In the genomic region with DNA sequence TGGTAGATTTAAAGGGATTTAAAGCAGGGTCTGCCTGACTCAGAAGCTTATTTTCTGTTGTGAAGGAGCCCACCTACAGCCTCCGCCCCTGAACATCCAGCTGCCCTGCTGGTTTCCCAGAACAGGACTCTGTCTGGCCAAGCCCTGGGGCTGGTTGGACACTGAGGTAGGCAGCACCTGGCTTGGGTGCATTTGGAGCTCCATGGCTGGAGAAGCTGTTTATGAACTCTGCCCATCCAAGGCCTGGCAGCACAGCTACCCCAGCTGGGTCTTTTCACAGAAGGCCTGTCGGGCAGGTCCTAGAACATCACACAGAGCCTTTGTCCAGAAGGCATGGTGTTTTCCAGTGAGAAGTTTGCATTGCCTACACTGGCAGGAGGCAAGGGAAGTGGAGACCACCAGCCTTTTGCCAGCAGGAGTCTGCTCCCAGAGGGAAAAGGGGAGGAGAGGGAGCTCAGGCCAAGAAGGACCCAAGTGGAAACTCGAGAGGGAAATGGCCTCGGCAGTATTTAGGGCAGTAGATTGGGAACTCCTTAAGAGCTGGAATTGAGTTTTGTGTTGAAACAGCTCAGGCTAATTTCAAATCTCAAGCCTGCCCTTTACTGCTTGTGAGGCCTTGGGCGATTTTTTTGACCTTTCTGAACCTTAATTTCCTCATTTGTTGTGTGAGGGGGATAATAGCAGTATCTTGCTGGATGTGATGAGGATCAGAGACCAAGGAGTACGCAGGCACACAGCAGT, we compare ENCODE assay signal across 10 cellular contexts. TPM values are rescaled to one million over a fixed set of nuclear protein-coding genes. Genes with fewer than 3 reads are reported as not detected.
DNase-seq lines count a peak whose midpoint lies in the region; ATAC-seq, FAIRE-seq and TF ChIP-seq lines count a peak whose summit lies in the region.
"Had no signal": no experiment of that assay in that cellular context is flagged by ENCODE, and none has a peak within 500 bp of the region (broad histone marks: within the 10 kb centered on the region; RNA-seq: fewer than 3 reads in every experiment).

No MANE protein-coding gene starts in this region.

- peak overlapping the region in 3 of 4 donors; percentile 29 to 67 (median 46) for H3K4me3 Mint-ChIP-seq in CD4-positive, CD25-positive, alpha-beta regulatory T cell

- H3K27ac Mint-ChIP-seq in CD4-positive, CD25-positive, alpha-beta regulatory T cell = peak overlapping the region; percentile 93 to 99 (median 97)

- no peaks in the 10 kb centered on the region for H3K27me3 ChIP-seq in CD4-positive, CD25-positive, alpha-beta regulatory T cell (ENCODE audit: control insufficient read depth, insufficient read depth, low read length)
- H3K27me3 ChIP-seq in pancreas = no peaks in the 10 kb centered on the region

- FAIRE-seq in pancreas (lab: Jason Lieb, UNC) = no peak

- intact Hi-C loops in pancreas (cut with DNase I) = no loop called here

- no peaks in the 10 kb centered on the region for H3K9me3 ChIP-seq in CD4-positive, CD25-positive, alpha-beta regulatory T cell (ENCODE audit: control insufficient read depth in 2 of 2, low read length in 2 of 2)
- H3K9me3 ChIP-seq in pancreas = no peaks in the 10 kb centered on the region

- no peaks in the 10 kb centered on the region for H3K27me3 Mint-ChIP-seq in CD4-positive, CD25-positive, alpha-beta regulatory T cell

- ATAC-seq in CD4-positive, CD25-positive, alpha-beta regulatory T cell (ENCODE audit: low read depth in 2 of 2) = no peak
- ATAC-seq in pancreas = peak; percentile 69 to 78 (median 74)
- no peak for ATAC-seq in HG02623 (IDR thresholded peaks at IDR 0.05; ENCODE audit: unreplicated experiment)

- H3K36me3 Mint-ChIP-seq in CD4-positive, CD25-positive, alpha-beta regulatory T cell = no peaks in the 10 kb centered on the region

- no peak for DNase-seq in CD4-positive, CD25-positive, alpha-beta regulatory T cell
- DNase-seq in SKM-1 treated with dmso at 0.1 percent for 144 hours (lab: John Stamatoyannopoulos, UW; ENCODE audit: unreplicated experiment) = peak; percentile 82
- peak; percentile 64 for DNase-seq in fibroblast of gingiva (ENCODE audit: low read depth)
- peak; percentile 84 to 95 (median 92) for DNase-seq in pancreas
- no peak for DNase-seq in GOT3 (lab: John Stamatoyannopoulos, UW)
- DNase-seq in NCI-H1930 (lab: John Stamatoyannopoulos, UW) = no peak
- DNase-seq in DMS153 treated with DMSO at 0.1 percent for 48 hours (lab: John Stamatoyannopoulos, UW; ENCODE audit: unreplicated experiment) = no peak
- DNase-seq: DMS53, NCI-H510A treated with DMSO at 0.1 percent for 48 hours had no signal

- no peaks in the 10 kb centered on the region for H3K9me3 Mint-ChIP-seq in CD4-positive, CD25-positive, alpha-beta regulatory T cell

- WGBS in pancreas, 2 donors = 41 to 46% methylated on average over 6 of the region's 6 CpGs

- H3K36me3 ChIP-seq in CD4-positive, CD25-positive, alpha-beta regulatory T cell (ENCODE audit: control insufficient read depth, insufficient read depth, low read length) = no peaks in the 10 kb centered on the region
- H3K36me3 ChIP-seq in pancreas = no peaks in the 10 kb centered on the region

- peaks cover 26 to 87% (median 65%) of the 10 kb centered on the region in 4 donors for H3K4me1 Mint-ChIP-seq in CD4-positive, CD25-positive, alpha-beta regulatory T cell

- no peak overlapping the region for H3K4me3 ChIP-seq in CD4-positive, CD25-positive, alpha-beta regulatory T cell (ENCODE audit: low read depth, low read length)
- H3K4me3 ChIP-seq in pancreas = no peak overlapping the region

- TF ChIP-seq CTCF in pancreas (IDR thresholded peaks at IDR 0.05) = no peak

- peak overlapping the region; percentile 97 for H3K27ac ChIP-seq in CD4-positive, CD25-positive, alpha-beta regulatory T cell (ENCODE audit: insufficient read depth, low read length, poor library complexity, severe bottlenecking)
- H3K27ac ChIP-seq in pancreas = peak overlapping the region; percentile 65 to 90 (median 81)

- H3K4me1 ChIP-seq in CD4-positive, CD25-positive, alpha-beta regulatory T cell (ENCODE audit: control insufficient read depth, insufficient read depth, low read length, poor library complexity, severe bottlenecking) = peaks cover 76% of the 10 kb centered on the region
- H3K4me1 ChIP-seq in pancreas = peaks cover 45 to 62% (median 50%) of the 10 kb centered on the region in 3 donors

RNA-seq across cellular contexts. Expression of gene PDCD4, which starts 12.4 kb away (rescaled TPM):
- 213 TPM for total RNA-seq in CD4-positive, CD25-positive, alpha-beta regulatory T cell
- polyA plus RNA-seq in CD4-positive, CD25-positive, alpha-beta regulatory T cell = 100 to 1,000 TPM; 167 to 224 (median 195) TPM
- total RNA-seq in pancreas = 100 to 1,000 TPM; 323 to 679 (median 523) TPM
- 100 to 1,000 TPM; 283 to 352 TPM for polyA plus RNA-seq in pancreas

RNA-seq across cellular contexts. Expression of gene BBIP1, which starts 59.6 kb away (rescaled TPM):
- total RNA-seq in CD4-positive, CD25-positive, alpha-beta regulatory T cell = 42.3 TPM
- polyA plus RNA-seq in CD4-positive, CD25-positive, alpha-beta regulatory T cell = 10 to 100 TPM; 34.1 to 39.8 (median 36.8) TPM
- total RNA-seq in pancreas = 10 to 100 TPM in 1 of 6 donors, 1 to 10 TPM in 5; 4.2 to 12.4 (median 6.8) TPM
- 10 to 100 TPM; 15.0 to 21.1 TPM for polyA plus RNA-seq in pancreas

Comparison
In these comparisons a context has a peak if more than half of its experiments do, and no peak if none do; other contexts are left out.
1. ATAC-seq: peak in pancreas (4 of 4); none in CD4-positive, CD25-positive, alpha-beta regulatory T cell (0 of 2) and HG02623 (single experiment).
2. DNase-seq: peak in SKM-1 treated with dmso at 0.1 percent for 144 hours (single experiment), fibroblast of gingiva (single experiment) and pancreas (6 of 6); none in CD4-positive, CD25-positive, alpha-beta regulatory T cell (0 of 3), GOT3 (single experiment), NCI-H1930 (0 of 2) and DMS153 treated with DMSO at 0.1 percent for 48 hours (single experiment).